17 cellular contexts compared by ENCODE assay signal in genomic region chr3:126664591-126665214, GRCh38. TPM values are rescaled to one million over a fixed set of nuclear protein-coding genes. Genes with fewer than 3 reads are reported as not detected.
DNase-seq lines count a peak whose midpoint lies in the region; ATAC-seq, FAIRE-seq and TF ChIP-seq lines count a peak whose summit lies in the region.
"Had no signal": no experiment of that assay in that cellular context is flagged by ENCODE, and none has a peak within 500 bp of the region (broad histone marks: within the 10 kb centered on the region; RNA-seq: fewer than 3 reads in every experiment).

No MANE protein-coding gene starts in this region.

- no peak overlapping the region for H4K91ac ChIP-seq in H1 (replicated peaks; ENCODE audit: insufficient read length, low read length)

- no peak overlapping the region for H3K27ac Mint-ChIP-seq in GM23338
- no peak overlapping the region for H3K27ac Mint-ChIP-seq in osteocyte (ENCODE audit: unreplicated experiment)
- H3K27ac Mint-ChIP-seq: activated naive CD4-positive, alpha-beta T cell treated with anti-CD3 and anti-CD28 coated beads for 36 hours; natural killer cell; stimulated activated naive CD8-positive, alpha-beta T cell treated with anti-CD3 and anti-CD28 coated beads, Interleukin-15, Interleukin-2, amounts not matched to agents 100 ng/mL and 50 ng/mL, for 24 hours had no signal

- H3K4me2 ChIP-seq in GM23338 (no peak overlapping the region), H1 (ENCODE audit: insufficient read depth in 1 of 2, low read depth in 2 of 2, low read length in 2 of 2) (no peak overlapping the region)

- no peak overlapping the region for H2BK5ac ChIP-seq in H1 (ENCODE audit: low read depth, low read length)

- H3K4me1 Mint-ChIP-seq in GM23338 = peaks cover 9% of the 10 kb centered on the region; the same call in 2 of the 3 replicates
- H3K4me1 Mint-ChIP-seq in osteocyte (ENCODE audit: unreplicated experiment) = no peaks in the 10 kb centered on the region
- H3K4me1 Mint-ChIP-seq: central memory CD8-positive, alpha-beta T cell had no signal

- H3K4me3 Mint-ChIP-seq in GM23338 = no peak overlapping the region
- H3K4me3 Mint-ChIP-seq in osteocyte (ENCODE audit: unreplicated experiment) = no peak overlapping the region
- H3K4me3 Mint-ChIP-seq: activated naive CD4-positive, alpha-beta T cell treated with anti-CD3 and anti-CD28 coated beads for 36 hours; central memory CD8-positive, alpha-beta T cell; natural killer cell; stimulated activated naive CD8-positive, alpha-beta T cell treated with anti-CD3 and anti-CD28 coated beads, Interleukin-15, Interleukin-2, amounts not matched to agents 100 ng/mL and 50 ng/mL, for 24 hours had no signal

- no peaks in the 10 kb centered on the region for H3K23me2 ChIP-seq in H1 (ENCODE audit: low read depth, low read length)

- no peak for FAIRE-seq in H1 (lab: Jason Lieb, UNC)
- FAIRE-seq: endothelial cell of umbilical vein had no signal

- H3K56ac ChIP-seq in H1 (replicated peaks; ENCODE audit: insufficient read length, low read depth, low read length) = no peak overlapping the region

- POLR2A ChIA-PET in H1 (lab: Charles Lee; ENCODE audit: partially characterized antibody) = no interaction called here

- no peak for TF ChIP-seq POLR2A in H1 (IDR thresholded peaks at IDR 0.05; ENCODE audit: control extremely low read depth in 1 of 2, low read depth in 2 of 2, low read length in 2 of 2)

- no peaks in the 10 kb centered on the region for H3K9me3 ChIP-seq in H1 (ENCODE audit: insufficient read depth in 2 of 2, low read depth in 1 of 2, low read length in 1 of 2)

- H3K4me1 ChIP-seq in GM23338 (ENCODE audit: insufficient read depth) (no peaks in the 10 kb centered on the region), H1 (replicated peaks in 1 of 4; ENCODE audit: control insufficient read depth in 3 of 4, insufficient read depth in 4 of 4, low read length in 3 of 4) (no peaks in the 10 kb centered on the region; a peak in 2 of 7 replicates)
- H3K4me1 ChIP-seq: HAP-1 had no signal

- no peaks in the 10 kb centered on the region for H3K36me3 Mint-ChIP-seq in GM23338 (ENCODE audit: low read depth)
- H3K36me3 Mint-ChIP-seq in osteocyte (ENCODE audit: unreplicated experiment) = no peaks in the 10 kb centered on the region
- H3K36me3 Mint-ChIP-seq: natural killer cell had no signal

- no peaks in the 10 kb centered on the region for H3K9me2 ChIP-seq in GM23338 (ENCODE audit: insufficient read depth)

- ATAC-seq in GM23338 (peak; percentile 74), HG03039 (IDR thresholded peaks at IDR 0.05; ENCODE audit: unreplicated experiment) (no peak)
- ATAC-seq: left ventricle myocardium superior, natural killer cell had no signal

- H3K79me2 ChIP-seq in GM23338 (replicated peaks; ENCODE audit: insufficient read depth) = no peaks in the 10 kb centered on the region
- no peaks in the 10 kb centered on the region for H3K79me2 ChIP-seq in H1 (ENCODE audit: control insufficient read depth in 1 of 2, insufficient read depth in 2 of 2, low read length in 2 of 2)

- 0 out of 2 replicates have a peak overlapping the region, but pooled peaks have one; percentile 36 for H2BK15ac ChIP-seq in H1 (ENCODE audit: low read length)

- H2BK20ac ChIP-seq in H1 (ENCODE audit: low read length) = no peak overlapping the region

- H3F3A ChIP-seq in GM23338 (replicated peaks; ENCODE audit: low read depth) = no peaks in the 10 kb centered on the region

- H3K36me3 ChIP-seq in GM23338 (ENCODE audit: insufficient read depth) = no peaks in the 10 kb centered on the region
- H3K36me3 ChIP-seq in H1 (ENCODE audit: control insufficient read depth in 2 of 4, insufficient read depth in 4 of 4, low read length in 3 of 4) = no peaks in the 10 kb centered on the region
- H3K36me3 ChIP-seq: HAP-1 had no signal

- TF ChIP-seq EP300 in H1 (IDR thresholded peaks at IDR 0.05; ENCODE audit: borderline replicate concordance in 1 of 2, low read depth in 2 of 2, low read length in 2 of 2) = no peak

- H3K9me3 Mint-ChIP-seq in GM23338 (no peaks in the 10 kb centered on the region), osteocyte (ENCODE audit: unreplicated experiment) (peaks cover 4% of the 10 kb centered on the region)
- H3K9me3 Mint-ChIP-seq: activated naive CD4-positive, alpha-beta T cell treated with anti-CD3 and anti-CD28 coated beads for 36 hours; central memory CD8-positive, alpha-beta T cell; natural killer cell; stimulated activated naive CD8-positive, alpha-beta T cell treated with anti-CD3 and anti-CD28 coated beads, Interleukin-15, Interleukin-2, amounts not matched to agents 100 ng/mL and 50 ng/mL, for 24 hours had no signal

- H3K23ac ChIP-seq in H1 (ENCODE audit: insufficient read length) = no peak overlapping the region

- no peak overlapping the region for H2BK12ac ChIP-seq in H1 (ENCODE audit: low read depth, low read length)

- H3K27me3 ChIP-seq in GM23338 (ENCODE audit: insufficient read depth) (no peaks in the 10 kb centered on the region), H1 (replicated peaks in 1 of 4; ENCODE audit: control insufficient read depth in 3 of 4, extremely low read depth in 1 of 4, insufficient read depth in 3 of 4, low read length in 3 of 4) (peaks cover 0 to 2% (median 0%) of the 10 kb centered on the region in 4 experiments; a peak in 2 of 7 replicates)

- 45% methylated on average over 5 of the region's 5 CpGs; no CpG with 5 or more reads in 1 of the 2 experiments for WGBS in H1 (ENCODE audit: extremely low coverage in 1 of 2, insufficient coverage in 1 of 2, insufficient read length in 1 of 2, insufficient replicate concordance in 2 of 2, low coverage in 1 of 2, low lambda C conversion rate in 2 of 2, missing lambda C conversion rate in 1 of 2), 2 experiments

- H4K8ac ChIP-seq in H1 (ENCODE audit: extremely low read depth, insufficient read depth, low read length) = no peak overlapping the region

- TF ChIP-seq CTCF in GM23338 (conservative IDR thresholded peaks at IDR 0.05; ENCODE audit: low read depth in 2 of 2) = peak; percentile 35 to 40
- TF ChIP-seq CTCF in H1 (IDR thresholded peaks at IDR 0.05; ENCODE audit: control extremely low read depth in 1 of 3, insufficient read depth in 1 of 3, low read depth in 1 of 3, low read length in 3 of 3) = peak; percentile 35 to 48 (median 47)
- peak; percentile 18 for TF ChIP-seq CTCF in osteocyte (IDR thresholded peaks at IDR 0.05)

- H3K18ac ChIP-seq in H1 (ENCODE audit: extremely low read depth, low read length) = no peak overlapping the region

- H3K27me3 Mint-ChIP-seq in GM23338 (ENCODE audit: insufficient read depth, low read depth, poor library complexity) (peaks cover 3% of the 10 kb centered on the region), osteocyte (ENCODE audit: unreplicated experiment) (peaks cover 58% of the 10 kb centered on the region)

- H3K9ac ChIP-seq in H1 (replicated peaks in 1 of 4; ENCODE audit: extremely low read depth in 1 of 4, low read depth in 3 of 4, low read length in 3 of 4) = no peak overlapping the region

- no peak overlapping the region for H2BK120ac ChIP-seq in H1 (replicated peaks; ENCODE audit: low read depth, low read length)

- H3K27ac ChIP-seq in GM23338 (ENCODE audit: low read depth) = no peak overlapping the region
- H3K27ac ChIP-seq in H1 (ENCODE audit: low read depth, low read length) = no peak overlapping the region

- H2AFZ ChIP-seq in GM23338 = peak overlapping the region; percentile 9; the same call in 1 of the 2 replicates
- no peak overlapping the region for H2AFZ ChIP-seq in H1 (ENCODE audit: low read length)

- no peak overlapping the region for H2AK5ac ChIP-seq in H1 (ENCODE audit: low read depth, low read length)

- no peaks in the 10 kb centered on the region for H4K20me1 ChIP-seq in GM23338 (replicated peaks; ENCODE audit: insufficient read depth)
- peaks cover 0 to 2% of the 10 kb centered on the region in 2 experiments for H4K20me1 ChIP-seq in H1 (replicated peaks in 1 of 2; ENCODE audit: control insufficient read depth in 1 of 2, insufficient read depth in 2 of 2, low read length in 2 of 2)

- DNase-seq in GM23338 (ENCODE audit: low spot score) (peak; percentile 48), NCI-H69 (lab: John Stamatoyannopoulos, UW) (peak; percentile 11), H1 (ENCODE audit: low read depth in 1 of 2, low spot score in 2 of 2) (no peak), osteocyte (ENCODE audit: extremely low spot score, unreplicated experiment) (no peak), ACHN (no peak), T-helper 2 cell (no peak)
- DNase-seq: activated CD4-positive, CD25-positive, alpha-beta regulatory T cell; activated CD8-positive, alpha-beta memory T cell treated with anti-CD3 and anti-CD28 coated beads, Interleukin-2, amount 50 U/mL, for 48 hours; activated naive CD4-positive, alpha-beta T cell treated with anti-CD3 and anti-CD28 coated beads for 36 hours; left ventricle myocardium superior; natural killer cell; SW 1271 had no signal

- no peak overlapping the region for H3K14ac ChIP-seq in H1 (ENCODE audit: insufficient read length)

- CTCF ChIA-PET in H1 (lab: Charles Lee; ENCODE audit: partially characterized antibody) = interaction anchor here (0.7 to 2.1 kb wide), 7 partner anchors 9 to 695 kb away, joined by 3 to 6 read pairs (median 3); no protein-coding TSS in a partner anchor

- in situ Hi-C loops in ACHN (cut with HindIII; ENCODE audit: low pct_ligation_motif_present, low pct_unique_long_range_greater_than_20kb, low sequenced_read_pairs) = no loop called here

- H3K4me3 ChIP-seq in GM23338 = no peak overlapping the region
- no peak overlapping the region for H3K4me3 ChIP-seq in H1 (ENCODE audit: extremely low read depth in 1 of 4, insufficient read depth in 2 of 4, low read depth in 3 of 4, low read length in 4 of 4)
- H3K4me3 ChIP-seq: HAP-1 had no signal

- peak; percentile 4 to 34; a peak in 1 of 4 replicates for TF ChIP-seq RAD21 in H1 (IDR thresholded peaks at IDR 0.05 in 1 of 2, conservative IDR thresholded peaks at IDR 0.05 in 1 of 2; ENCODE audit: low read depth in 2 of 2, low read length in 2 of 2)

- H3K4ac ChIP-seq in H1 (replicated peaks; ENCODE audit: insufficient read length, low read depth, low read length) = no peak overlapping the region

- no peaks in the 10 kb centered on the region for H3K79me1 ChIP-seq in H1 (ENCODE audit: low read depth, low read length)

- no peak overlapping the region for H4K5ac ChIP-seq in H1 (ENCODE audit: insufficient read length, low read depth, low read length)

RNA-seq across cellular contexts. Expression of gene TXNRD3, which starts 9.8 kb away (rescaled TPM):
- total RNA-seq in GM23338 (2014; rRNA removed; shearing (Covaris generic)) = 4.0 and 4.1 TPM in 2 replicates
- polyA plus RNA-seq in GM23338 (2016; fragmentation: Nextera tagmentation; extraction: Ambion mirVana) = 1.8 and 3.0 TPM in 2 replicates
- 3.2 and 3.4 TPM in 2 replicates for total RNA-seq in H1 (2021; fragmentation: NEBNext Ultra II Directional; extraction: Animal tissue kit (Norgen Biotek cat#: 25700))
- polyA plus RNA-seq in H1 (2011; rRNA removed) = 3.9 and 4.3 TPM in 2 replicates
- 3.0 TPM for polyA plus RNA-seq in H1 (2011; cell fraction: cytosol; rRNA removed)
- 7.4 TPM for polyA plus RNA-seq in H1 (2011; cell fraction: nucleus; rRNA removed)
- 6.0 to 10.1 TPM (median 9.2 TPM) in 4 replicates for polyA plus RNA-seq in H1 (2012, experiment 1 of 2)
- 1.1 TPM for polyA plus RNA-seq in H1 (2012, experiment 2 of 2)
- 4.8 TPM for polyA plus RNA-seq in H1 (2013, experiment 1 of 2)
- polyA plus RNA-seq in H1 (2013, experiment 2 of 2) = 4.6 TPM
- 7.9 and 9.9 TPM in 2 replicates for polyA minus RNA-seq in H1 (2011; rRNA and poly(A)+ RNA removed)
- polyA minus RNA-seq in H1 (2011; cell fraction: cytosol; rRNA and poly(A)+ RNA removed) = 1.5 TPM
- polyA minus RNA-seq in H1 (2011; cell fraction: nucleus; rRNA and poly(A)+ RNA removed) = 9.2 TPM
- total RNA-seq in osteocyte = 16.9 and 17.6 TPM in 2 replicates

RNA-seq across cellular contexts. Expression of gene CHCHD6, which starts 39.3 kb away (rescaled TPM):
- 27.1 and 28.8 TPM in 2 replicates for total RNA-seq in GM23338 (2014; rRNA removed; shearing (Covaris generic))
- polyA plus RNA-seq in GM23338 (2016; fragmentation: Nextera tagmentation; extraction: Ambion mirVana) = 42.9 and 43.0 TPM in 2 replicates
- 36.3 and 37.6 TPM in 2 replicates for total RNA-seq in H1 (2021; fragmentation: NEBNext Ultra II Directional; extraction: Animal tissue kit (Norgen Biotek cat#: 25700))
- polyA plus RNA-seq in H1 (2011; rRNA removed) = 32.4 and 39.4 TPM in 2 replicates
- polyA plus RNA-seq in H1 (2011; cell fraction: cytosol; rRNA removed) = 55.3 TPM
- polyA plus RNA-seq in H1 (2011; cell fraction: nucleus; rRNA removed) = 34.8 TPM
- 33.9 to 47.2 TPM (median 45.8 TPM) in 4 replicates for polyA plus RNA-seq in H1 (2012, experiment 1 of 2)
- 38.8 TPM for polyA plus RNA-seq in H1 (2012, experiment 2 of 2)
- 30.0 TPM for polyA plus RNA-seq in H1 (2013, experiment 1 of 2)
- polyA plus RNA-seq in H1 (2013, experiment 2 of 2) = 30.2 TPM
- 5.7 and 8.8 TPM in 2 replicates for polyA minus RNA-seq in H1 (2011; rRNA and poly(A)+ RNA removed)
- polyA minus RNA-seq in H1 (2011; cell fraction: cytosol; rRNA and poly(A)+ RNA removed) = 11.3 TPM
- polyA minus RNA-seq in H1 (2011; cell fraction: nucleus; rRNA and poly(A)+ RNA removed) = 14.6 TPM
- total RNA-seq in osteocyte = 13.1 and 13.9 TPM in 2 replicates

Comparison
In these comparisons a context has a peak if more than half of its experiments do, and no peak if none do; other contexts are left out.
1. DNase-seq: peak in GM23338 (single experiment) and NCI-H69 (single experiment); none in H1 (0 of 2), osteocyte (single experiment), ACHN (single experiment) and T-helper 2 cell (0 of 5).
2. Peak in every context shown above with its lines, with median percentiles within 50 percentile points of each other: CTCF ChIP-seq.